Comparison of ENCODE assay signal across 16 cellular contexts in the genomic region with DNA sequence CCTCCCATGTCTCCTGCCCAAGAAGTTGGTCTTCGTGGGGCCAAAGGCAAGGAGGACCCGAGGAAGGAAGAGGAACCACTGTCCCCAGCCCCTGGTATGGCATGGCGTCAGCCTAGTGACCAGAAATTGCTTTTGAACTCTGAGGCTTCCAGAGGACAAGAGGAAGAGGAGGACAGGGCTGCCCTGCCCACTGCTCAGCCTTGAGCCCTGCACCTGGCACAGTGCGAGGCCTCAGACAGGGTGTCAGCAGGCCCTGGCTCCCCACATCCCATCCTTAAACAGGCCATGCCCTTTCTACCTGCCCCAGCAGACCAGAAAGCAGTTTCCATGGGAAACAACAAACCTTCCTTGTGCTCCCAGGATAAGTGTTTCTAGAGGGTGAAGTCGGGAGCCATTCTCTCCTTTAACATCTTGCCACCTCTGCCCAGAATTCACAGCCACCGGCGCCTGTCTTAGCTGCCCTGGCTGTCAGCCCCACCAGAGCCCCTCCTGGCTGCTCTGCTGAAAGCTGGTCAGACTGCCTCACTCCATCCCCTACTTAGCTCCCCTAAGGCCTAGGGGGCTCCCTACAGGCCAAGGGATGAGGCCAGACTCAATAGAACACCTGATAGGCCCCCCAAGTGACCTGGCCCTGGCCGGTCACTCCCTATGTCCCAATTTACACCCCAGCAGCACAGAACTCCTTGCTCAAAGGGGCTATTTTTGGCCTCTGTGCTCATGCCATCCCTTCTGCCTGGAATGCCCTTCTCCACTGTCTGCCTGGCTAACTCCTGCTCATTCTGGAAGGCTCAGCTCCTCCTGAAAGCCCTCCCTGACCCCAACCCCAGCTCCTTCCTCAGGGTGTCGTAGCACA. TPM values are rescaled to one million over a fixed set of nuclear protein-coding genes. Genes with fewer than 3 reads are reported as not detected.
DNase-seq lines count a peak whose midpoint lies in the region; ATAC-seq and TF ChIP-seq lines count a peak whose summit lies in the region.
"Had no signal": no experiment of that assay in that cellular context is flagged by ENCODE, and none has a peak within 500 bp of the region (broad histone marks: within the 10 kb centered on the region; RNA-seq: fewer than 3 reads in every experiment).

No MANE protein-coding gene starts in this region.

- H3K9ac ChIP-seq in muscle layer of colon (ENCODE audit: low read length) (no peak overlapping the region), subcutaneous abdominal adipose tissue (ENCODE audit: low read length in 5 of 5) (no peak overlapping the region), Karpas-422 (ENCODE audit: low read length) (no peak overlapping the region)

- H3K27ac Mint-ChIP-seq in HFFc6 = peak overlapping the region; percentile 95
- no peak overlapping the region for H3K27ac Mint-ChIP-seq in progenitor cell of endocrine pancreas

- H3K4me1 ChIP-seq in esophagus muscularis mucosa (peaks cover 96 to 100% (median 98%) of the 10 kb centered on the region in 4 donors), muscle layer of colon (ENCODE audit: insufficient read depth, low read length) (peaks cover 72% of the 10 kb centered on the region), subcutaneous abdominal adipose tissue (ENCODE audit: control insufficient read depth in 5 of 5, insufficient read depth in 5 of 5, low read length in 5 of 5) (peaks cover 32 to 100% (median 96%) of the 10 kb centered on the region in 5 donors), Karpas-422 (ENCODE audit: low read length) (no peaks in the 10 kb centered on the region)

- no peak overlapping the region for H3K4me3 ChIP-seq in esophagus muscularis mucosa
- H3K4me3 ChIP-seq in muscle layer of colon (ENCODE audit: low read depth in 1 of 2, low read length in 2 of 2) = peak overlapping the region in 1 of 2 donors; percentile 11
- H3K4me3 ChIP-seq in subcutaneous abdominal adipose tissue (ENCODE audit: low read depth in 1 of 5, low read length in 5 of 5) = peak overlapping the region in 1 of 5 donors; percentile 2
- H3K4me3 ChIP-seq in Karpas-422 (ENCODE audit: low read length) = no peak overlapping the region
- H3K4me3 ChIP-seq: adrenal gland had no signal

- no peaks in the 10 kb centered on the region for H3K27me3 ChIP-seq in esophagus muscularis mucosa
- no peaks in the 10 kb centered on the region for H3K27me3 ChIP-seq in muscle layer of colon (ENCODE audit: control insufficient read depth in 1 of 2, insufficient read depth in 2 of 2, low read length in 2 of 2)
- H3K27me3 ChIP-seq in subcutaneous abdominal adipose tissue (ENCODE audit: control insufficient read depth in 5 of 5, insufficient read depth in 4 of 5, low read length in 5 of 5) = no peaks in the 10 kb centered on the region
- H3K27me3 ChIP-seq in Karpas-422 (ENCODE audit: low read length) = no peaks in the 10 kb centered on the region; the same call in 1 of the 2 replicates
- H3K27me3 ChIP-seq: adrenal gland had no signal

- no peaks in the 10 kb centered on the region for H4K20me1 ChIP-seq in Karpas-422 (ENCODE audit: insufficient read depth, low read depth, low read length)

- H2AFZ ChIP-seq in Karpas-422 (ENCODE audit: low read length) = no peak overlapping the region

- H3K36me3 Mint-ChIP-seq in HFFc6 (ENCODE audit: low read depth) (peaks cover 40% of the 10 kb centered on the region), progenitor cell of endocrine pancreas (ENCODE audit: insufficient read depth) (no peaks in the 10 kb centered on the region)
- H3K36me3 Mint-ChIP-seq: naive B cell had no signal

- TF ChIP-seq CTCF in HFFc6 (IDR thresholded peaks at IDR 0.05) = no peak
- TF ChIP-seq CTCF in esophagus muscularis mucosa (IDR thresholded peaks at IDR 0.05) = no peak
- TF ChIP-seq CTCF in progenitor cell of endocrine pancreas (IDR thresholded peaks at IDR 0.05; ENCODE audit: unreplicated experiment) = no peak

- DNase-seq in HFFc6 (no peak), esophagus muscularis mucosa (ENCODE audit: extremely low spot score) (no peak), progenitor cell of endocrine pancreas (ENCODE audit: low spot score, unreplicated experiment) (no peak), Karpas-422 (no peak), NCI-H1092 treated with DMSO at 0.1 percent for 48 hours (lab: John Stamatoyannopoulos, UW) (no peak)
- DNase-seq: activated CD4-positive, alpha-beta T cell treated with anti-CD3 and anti-CD28 coated beads, Interleukin-2, amount 50 U/mL, for 4 hours; adrenal gland; H9; kidney glomerular epithelial cell; naive B cell; NCI-H2107; stimulated activated CD4-positive, alpha-beta T cell treated with anti-CD3 and anti-CD28 coated beads, Interleukin-4, amount 100 ng/mL, for 4 hours had no signal

- H3K27me3 Mint-ChIP-seq in HFFc6 (ENCODE audit: insufficient read depth) (peaks cover 3% of the 10 kb centered on the region), progenitor cell of endocrine pancreas (peaks cover 8% of the 10 kb centered on the region)

- no peak overlapping the region for H3K4me2 ChIP-seq in Karpas-422 (ENCODE audit: low read depth, low read length, poor library complexity, severe bottlenecking)

- H3K4me3 Mint-ChIP-seq in HFFc6 (no peak overlapping the region; the same call in none of the 2 replicates), progenitor cell of endocrine pancreas (ENCODE audit: low read depth) (no peak overlapping the region)
- H3K4me3 Mint-ChIP-seq: H9, naive B cell had no signal

- no peaks in the 10 kb centered on the region for H3K79me2 ChIP-seq in Karpas-422 (ENCODE audit: low read length)

- H3K9me2 ChIP-seq in Karpas-422 (replicated peaks; ENCODE audit: insufficient read depth, low read length) = no peaks in the 10 kb centered on the region

- H3K27ac ChIP-seq in esophagus muscularis mucosa (replicated peaks in 1 of 4) = peak overlapping the region; percentile 80 to 91 (median 84)
- peak overlapping the region; percentile 86 for H3K27ac ChIP-seq in muscle layer of colon (ENCODE audit: low read depth, low read length)
- H3K27ac ChIP-seq in subcutaneous abdominal adipose tissue (ENCODE audit: low read depth, low read length) = peak overlapping the region; percentile 97
- H3K27ac ChIP-seq in Karpas-422 (ENCODE audit: low read length) = no peak overlapping the region
- H3K27ac ChIP-seq: epithelial cell of prostate had no signal

- H3K36me3 ChIP-seq in esophagus muscularis mucosa = peaks cover 0 to 46% (median 26%) of the 10 kb centered on the region in 4 donors
- H3K36me3 ChIP-seq in muscle layer of colon (ENCODE audit: insufficient read depth, low read length) = peaks cover 4% of the 10 kb centered on the region
- peaks cover 0 to 29% (median 13%) of the 10 kb centered on the region in 5 donors for H3K36me3 ChIP-seq in subcutaneous abdominal adipose tissue (ENCODE audit: control insufficient read depth in 5 of 5, insufficient read depth in 5 of 5, low read length in 5 of 5)
- H3K36me3 ChIP-seq in Karpas-422 (ENCODE audit: insufficient read depth, low read length) = no peaks in the 10 kb centered on the region
- H3K36me3 ChIP-seq: adrenal gland had no signal

- TF ChIP-seq EP300 in esophagus muscularis mucosa (IDR thresholded peaks at IDR 0.05) = no peak

- no peak for TF ChIP-seq POLR2A in esophagus muscularis mucosa (IDR thresholded peaks at IDR 0.05; ENCODE audit: low read depth)

- H3K4me1 Mint-ChIP-seq in HFFc6 (ENCODE audit: low read depth) (peaks cover 54% of the 10 kb centered on the region), progenitor cell of endocrine pancreas (ENCODE audit: low read depth) (peaks cover 3% of the 10 kb centered on the region)
- H3K4me1 Mint-ChIP-seq: naive B cell had no signal

- ATAC-seq in HG02763 (IDR thresholded peaks at IDR 0.05; ENCODE audit: unreplicated experiment) = no peak

- 78% methylated on average over 8 of the region's 9 CpGs for WGBS in esophagus muscularis mucosa

- H3K9me3 ChIP-seq in esophagus muscularis mucosa (no peaks in the 10 kb centered on the region), muscle layer of colon (ENCODE audit: low read length) (no peaks in the 10 kb centered on the region), subcutaneous abdominal adipose tissue (ENCODE audit: control insufficient read depth in 5 of 5, low read length in 5 of 5) (no peaks in the 10 kb centered on the region), Karpas-422 (ENCODE audit: low read length) (no peaks in the 10 kb centered on the region)
- H3K9me3 ChIP-seq: adrenal gland had no signal

- H3K9me3 Mint-ChIP-seq in HFFc6 (no peaks in the 10 kb centered on the region), progenitor cell of endocrine pancreas (ENCODE audit: low read depth) (no peaks in the 10 kb centered on the region)
- H3K9me3 Mint-ChIP-seq: H9 had no signal

- intact Hi-C loops in esophagus muscularis mucosa (cut with DNase I) = no loop called here

RNA-seq across cellular contexts. Expression of a gene that starts 20.6 kb away (rescaled TPM):
- 10 to 100 TPM; 34.4 to 53.0 (median 45.5) TPM for total RNA-seq in HFFc6 (2021; fragmentation: NEBNext Ultra II Directional; extraction: Animal tissue kit (Norgen Biotek cat#: 25700))
- total RNA-seq in esophagus muscularis mucosa (100 to 1,000 TPM in 1 of 4 donors, 10 to 100 TPM in 3; 41.1 to 124 (median 62.5) TPM), progenitor cell of endocrine pancreas (1.3 and 1.7 TPM in 2 replicates)
- total RNA-seq in Karpas-422 (2014; rRNA removed; shearing (Covaris generic); ENCODE audit: low replicate concordance) = not detected in 2 replicates

Comparison
In these comparisons a context has a peak if more than half of its experiments do, and no peak if none do; other contexts are left out.
1. RNA of a gene that starts 20.6 kb away (total RNA-seq): 41.1 to 124 TPM in esophagus muscularis mucosa and 34.4 to 53.0 TPM in HFFc6; 1.3 to 1.7 TPM in progenitor cell of endocrine pancreas and not detected in Karpas-422; every median in the first group is over 10 times any median in the second.